13 cellular contexts compared by ENCODE assay signal in the genomic region with DNA sequence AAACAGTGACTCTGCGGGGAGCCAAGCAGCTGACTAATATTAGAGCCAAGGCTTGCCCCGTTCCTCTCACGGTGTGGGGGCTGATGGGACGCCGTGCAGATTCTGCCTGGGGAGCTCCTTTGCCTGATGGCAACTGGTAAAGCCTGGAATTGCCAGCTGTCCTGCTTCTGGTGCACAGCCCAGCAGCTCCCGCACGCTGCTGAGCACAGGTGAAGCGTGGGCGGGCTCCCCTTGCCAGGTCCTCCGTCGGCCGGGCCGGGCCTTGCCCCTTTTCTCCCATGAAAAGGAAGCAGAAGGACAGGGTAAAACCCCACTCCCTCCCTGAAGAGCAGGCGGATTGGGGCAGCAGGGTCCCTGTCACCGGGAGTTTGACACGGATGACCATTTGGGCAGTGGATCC.
"Had no signal": no experiment of that assay in that cellular context is flagged by ENCODE, and none has a peak within 500 bp of the region (broad histone marks: within the 10 kb centered on the region; RNA-seq: fewer than 3 reads in every experiment).

No MANE protein-coding gene starts in this region.

- H3K27ac Mint-ChIP-seq: activated naive CD8-positive, alpha-beta T cell treated with anti-CD3 and anti-CD28 coated beads, Interleukin-2, amount 10 ng/mL, durations not matched to agents 7 days and 5 days; memory B cell; nephron had no signal

- H3K27ac ChIP-seq: gastroesophageal sphincter, prostate gland, sigmoid colon had no signal

- H3K9me3 ChIP-seq: gastroesophageal sphincter, prostate gland, sigmoid colon had no signal

- H3K27me3 Mint-ChIP-seq: activated naive CD8-positive, alpha-beta T cell treated with anti-CD3 and anti-CD28 coated beads, Interleukin-2, amount 10 ng/mL, durations not matched to agents 7 days and 5 days; memory B cell had no signal

- H3K4me3 ChIP-seq: gastroesophageal sphincter, prostate gland, sigmoid colon had no signal

- DNase-seq: activated CD4-positive, alpha-beta T cell treated with anti-CD3 and anti-CD28 coated beads, Interleukin-2, amount 50 U/mL, for 1 hour; activated CD8-positive, alpha-beta memory T cell treated with anti-CD3 and anti-CD28 coated beads for 24 hours; activated naive CD4-positive, alpha-beta T cell; activated naive CD8-positive, alpha-beta T cell treated with anti-CD3 and anti-CD28 coated beads, Interleukin-2, amount 10 ng/mL, durations not matched to agents 7 days and 5 days; occipital lobe; sigmoid colon; stimulated activated CD4-positive, alpha-beta T cell treated with anti-CD3 and anti-CD28 coated beads, Interleukin-1b, Interleukin-23, amount 100 ng/mL, for 48 hours had no signal

- H3K9me3 Mint-ChIP-seq: activated naive CD8-positive, alpha-beta T cell treated with anti-CD3 and anti-CD28 coated beads, Interleukin-2, amount 10 ng/mL, durations not matched to agents 7 days and 5 days; memory B cell; nephron had no signal

- H3K4me3 Mint-ChIP-seq: activated naive CD8-positive, alpha-beta T cell treated with anti-CD3 and anti-CD28 coated beads, Interleukin-2, amount 10 ng/mL, durations not matched to agents 7 days and 5 days; memory B cell; nephron had no signal

- ATAC-seq: activated CD4-positive, CD25-positive, alpha-beta regulatory T cell treated with anti-CD3 and anti-CD28 coated beads, Interleukin-2, amount 50 U/mL, for 24 hours; gastroesophageal sphincter; left lobe of liver had no signal

- H3K36me3 ChIP-seq: prostate gland had no signal

- H3K27me3 ChIP-seq: gastroesophageal sphincter, sigmoid colon had no signal

- H3K4me1 Mint-ChIP-seq: activated naive CD8-positive, alpha-beta T cell treated with anti-CD3 and anti-CD28 coated beads, Interleukin-2, amount 10 ng/mL, durations not matched to agents 7 days and 5 days had no signal
